ENCODE assay signal across 13 cellular contexts in the genomic region with DNA sequence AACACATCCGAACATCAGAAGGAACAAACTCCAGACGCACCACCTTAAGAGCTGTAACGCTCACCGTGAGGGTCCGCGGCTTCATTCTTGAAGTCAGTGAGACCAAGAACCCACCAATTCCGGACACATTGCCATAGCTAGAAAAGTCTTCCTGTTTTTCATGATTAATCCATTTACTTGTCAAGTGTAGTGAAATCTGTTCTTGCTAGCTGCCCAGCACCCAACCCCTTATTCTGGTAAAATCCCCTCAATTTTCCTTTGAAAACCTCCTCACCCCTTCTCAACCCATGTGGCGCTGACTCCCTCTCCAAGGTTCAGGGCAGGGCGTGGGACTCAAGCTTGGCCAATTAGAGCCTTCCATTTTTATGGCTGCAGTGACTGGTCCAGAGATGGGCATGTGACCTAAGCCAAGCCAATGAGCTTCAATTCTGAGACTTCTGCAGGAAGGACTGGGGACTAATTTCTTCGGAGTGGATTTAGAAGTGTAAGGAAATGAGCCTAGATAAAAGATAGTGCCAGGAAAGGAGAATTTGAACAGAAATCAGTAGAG. TPM values are rescaled to one million over a fixed set of nuclear protein-coding genes. Genes with fewer than 3 reads are reported as not detected.
DNase-seq lines count a peak whose midpoint lies in the region; ATAC-seq, FAIRE-seq and TF ChIP-seq lines count a peak whose summit lies in the region.
"Had no signal": no experiment of that assay in that cellular context is flagged by ENCODE, and none has a peak within 500 bp of the region (broad histone marks: within the 10 kb centered on the region; RNA-seq: fewer than 3 reads in every experiment).

No MANE protein-coding gene starts in this region.

- CTCF ChIA-PET in AG04450 (lab: Charles Lee) = no interaction called here

- peak; percentile 94 for ATAC-seq in activated naive CD8-positive, alpha-beta T cell treated with anti-CD3 and anti-CD28 coated beads, Interleukin-2, amount 50 U/mL, for 24 hours
- peak; percentile 53 to 59 for ATAC-seq in naive thymus-derived CD8-positive, alpha-beta T cell
- ATAC-seq in HG02973 (IDR thresholded peaks at IDR 0.05; ENCODE audit: unreplicated experiment) = no peak

- peak overlapping the region; percentile 88 for H3K4me3 Mint-ChIP-seq in activated naive CD8-positive, alpha-beta T cell treated with anti-CD3 and anti-CD28 coated beads, Interleukin-2, amount 50 U/mL, for 24 hours
- peak overlapping the region; percentile 91 to 98 (median 96) for H3K4me3 Mint-ChIP-seq in naive thymus-derived CD8-positive, alpha-beta T cell

- peaks cover 9% of the 10 kb centered on the region for H3K27me3 ChIP-seq in AG04450 (ENCODE audit: control insufficient read depth, insufficient read depth, low read length)

- FAIRE-seq in HTR-8/SVneo (lab: Jason Lieb, UNC) = peak; percentile 33
- FAIRE-seq: bronchial epithelial cell had no signal

- peak overlapping the region; percentile 11 for H3K27ac ChIP-seq in AG04450 (ENCODE audit: low read depth, low read length)
- H3K27ac ChIP-seq: C4-2B had no signal

- no peak for DNase-seq in AG04450 (ENCODE audit: low read depth, low spot score)
- no peak for DNase-seq in HTR-8/SVneo (ENCODE audit: insufficient read length, low spot score)
- DNase-seq in activated naive CD8-positive, alpha-beta T cell treated with anti-CD3 and anti-CD28 coated beads, Interleukin-2, amount 50 U/mL, for 24 hours = peak; percentile 59
- DNase-seq in naive thymus-derived CD8-positive, alpha-beta T cell = peak in 5 of 10 donors; percentile 35 to 58 (median 46)
- no peak for DNase-seq in hippocampal formation (lab: John Stamatoyannopoulos, UW)
- DNase-seq in cerebellum (ENCODE audit: low spot score) = no peak
- no peak for DNase-seq in NCI-H2107 (lab: John Stamatoyannopoulos, UW)
- DNase-seq: NCI-H2171 treated with DMSO at 0.1 percent for 48 hours, T-helper 9 cell had no signal

- H3K27ac Mint-ChIP-seq in activated naive CD8-positive, alpha-beta T cell treated with anti-CD3 and anti-CD28 coated beads, Interleukin-2, amount 50 U/mL, for 24 hours = peak overlapping the region; percentile 89
- H3K27ac Mint-ChIP-seq in naive thymus-derived CD8-positive, alpha-beta T cell = peak overlapping the region; percentile 95 to 99 (median 98)

- no peak for TF ChIP-seq CTCF in AG04450 (IDR thresholded peaks at IDR 0.05; ENCODE audit: low read depth, low read length)

- no peak overlapping the region for H3K4me3 ChIP-seq in AG04450 (ENCODE audit: low read depth, low read length)

- H3K9me3 Mint-ChIP-seq in activated naive CD8-positive, alpha-beta T cell treated with anti-CD3 and anti-CD28 coated beads, Interleukin-2, amount 50 U/mL, for 24 hours = peaks cover 20% of the 10 kb centered on the region
- peaks cover 3 to 28% (median 23%) of the 10 kb centered on the region in 9 donors for H3K9me3 Mint-ChIP-seq in naive thymus-derived CD8-positive, alpha-beta T cell

- H3K9me3 ChIP-seq in AG04450 (ENCODE audit: control insufficient read depth, insufficient read depth, low read length) = no peaks in the 10 kb centered on the region; the same call in 1 of the 2 replicates

- peaks cover 14% of the 10 kb centered on the region for H3K36me3 Mint-ChIP-seq in activated naive CD8-positive, alpha-beta T cell treated with anti-CD3 and anti-CD28 coated beads, Interleukin-2, amount 50 U/mL, for 24 hours (ENCODE audit: low read depth)
- peaks cover 5 to 16% (median 15%) of the 10 kb centered on the region in 3 donors for H3K36me3 Mint-ChIP-seq in naive thymus-derived CD8-positive, alpha-beta T cell

- H3K27me3 Mint-ChIP-seq in activated naive CD8-positive, alpha-beta T cell treated with anti-CD3 and anti-CD28 coated beads, Interleukin-2, amount 50 U/mL, for 24 hours = no peaks in the 10 kb centered on the region
- peaks cover 0 to 3% (median 0%) of the 10 kb centered on the region in 5 donors for H3K27me3 Mint-ChIP-seq in naive thymus-derived CD8-positive, alpha-beta T cell

- peaks cover 56% of the 10 kb centered on the region for H3K4me1 Mint-ChIP-seq in activated naive CD8-positive, alpha-beta T cell treated with anti-CD3 and anti-CD28 coated beads, Interleukin-2, amount 50 U/mL, for 24 hours
- H3K4me1 Mint-ChIP-seq in naive thymus-derived CD8-positive, alpha-beta T cell = peaks cover 41 to 92% (median 84%) of the 10 kb centered on the region in 4 donors

- POLR2A ChIA-PET in AG04450 (lab: Yijun Ruan, JAX) = no interaction called here
- POLR2A ChIA-PET in naive thymus-derived CD8-positive, alpha-beta T cell (lab: Charles Lee) = interaction anchor here (0.8 to 6.7 kb wide), 17 partner anchors 8 to 241 kb away, joined by 3 to 239 read pairs (median 7); a partner anchor contains a TSS

RNA-seq across cellular contexts. Expression of a gene that starts 9.8 kb away (rescaled TPM):
- polyA plus RNA-seq in AG04450 (2011; rRNA removed) = not detected in 2 replicates
- polyA minus RNA-seq in AG04450 (2011; rRNA and poly(A)+ RNA removed) = not detected in 2 replicates
- 10 to 100 TPM; 10.2 to 10.5 TPM for total RNA-seq in naive thymus-derived CD8-positive, alpha-beta T cell
- polyA plus RNA-seq in naive thymus-derived CD8-positive, alpha-beta T cell = 10 to 100 TPM in 1 of 3 donors, 1 to 10 TPM in 2; 6.2 to 10.9 (median 6.4) TPM
- total RNA-seq in cerebellum = 0.09 TPM
- total RNA-seq: bronchial epithelial cell, LHCN-M2 had no signal

Comparison
In these comparisons a context has a peak if more than half of its experiments do, and no peak if none do; other contexts are left out.
1. RNA of a gene that starts 9.8 kb away (total RNA-seq): 10.2 to 10.5 TPM in naive thymus-derived CD8-positive, alpha-beta T cell; 0.09 TPM in cerebellum (single experiment); every median in the first group is over 10 times any median in the second.